ENCODE assay signal across 8 cellular contexts in the genomic region with DNA sequence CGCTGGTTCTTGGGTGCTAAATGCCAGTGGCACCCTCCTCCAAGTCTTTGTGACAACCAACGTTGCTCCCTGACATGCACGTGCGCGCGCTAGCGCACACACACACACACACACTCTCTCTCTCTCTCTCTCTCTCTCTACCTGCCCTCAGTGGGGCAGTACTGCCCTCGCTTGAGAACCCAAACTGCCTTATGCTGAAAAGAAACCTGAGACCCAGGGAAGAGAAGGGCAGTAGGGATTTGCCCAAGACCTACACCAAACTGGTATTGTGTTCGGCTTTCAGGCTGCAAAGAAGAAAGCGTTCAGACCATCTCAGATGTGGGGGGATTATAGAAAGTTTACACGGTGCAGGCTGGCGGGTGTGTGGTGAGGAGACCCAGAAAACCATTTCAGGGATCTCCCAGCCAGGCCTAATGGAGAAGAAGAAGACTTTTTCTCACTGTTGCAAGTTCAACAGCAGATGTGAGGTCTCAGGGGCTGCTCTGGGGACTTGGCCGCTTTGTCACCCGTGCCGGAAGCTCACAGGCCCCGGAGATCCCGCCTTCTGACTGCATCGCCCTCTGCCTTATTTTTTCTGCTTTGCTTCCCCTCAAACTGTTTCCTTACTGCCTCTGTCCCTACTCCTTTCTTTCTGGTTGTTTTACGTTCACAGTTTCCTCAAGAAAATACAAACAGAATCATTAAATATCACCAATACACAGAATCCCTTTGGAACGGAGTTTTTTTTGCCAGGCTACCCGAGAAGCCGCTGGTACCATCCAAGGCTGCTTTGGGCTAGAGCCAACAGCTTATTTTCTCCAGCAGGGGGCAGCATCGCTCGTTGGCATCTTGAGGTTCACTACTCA.
DNase-seq lines count a peak whose midpoint lies in the region; ATAC-seq, FAIRE-seq and TF ChIP-seq lines count a peak whose summit lies in the region.

No MANE protein-coding gene starts in this region.

- no peak overlapping the region for H3K23ac ChIP-seq in H9 (ENCODE audit: insufficient read length, low read depth, low read length)

- no peaks in the 10 kb centered on the region for H3K79me2 ChIP-seq in H9 (ENCODE audit: insufficient read depth, low read length)
- no peaks in the 10 kb centered on the region for H3K79me2 ChIP-seq in Loucy (ENCODE audit: insufficient read depth, low read length)

- H3K4me1 Mint-ChIP-seq in H9 = peaks cover 26 to 30% of the 10 kb centered on the region in 2 experiments

- H2AK5ac ChIP-seq in H9 (ENCODE audit: insufficient read length, low read length) = no peak overlapping the region

- H3K27ac ChIP-seq in H9 (ENCODE audit: insufficient read length, low read depth, low read length) = no peak overlapping the region

- H3K9me2 ChIP-seq in Loucy (replicated peaks; ENCODE audit: low read depth, low read length) = no peaks in the 10 kb centered on the region

- no peaks in the 10 kb centered on the region; a peak in 1 of 7 replicates for H3K36me3 Mint-ChIP-seq in H9 (ENCODE audit: insufficient read depth in 1 of 3, low read depth in 3 of 3)

- H2BK15ac ChIP-seq in H9 (ENCODE audit: low read depth, low read length) = no peak overlapping the region

- H2AFZ ChIP-seq in H9 (ENCODE audit: low read length) (peak overlapping the region; percentile 76), Loucy (ENCODE audit: low read length) (peak overlapping the region; percentile 94)

- H2BK5ac ChIP-seq in H9 (ENCODE audit: insufficient read length, low read length) = no peak overlapping the region

- H3K4me1 ChIP-seq in H9 (ENCODE audit: insufficient read depth, low read length) (peaks cover 5% of the 10 kb centered on the region; the same call in 1 of the 2 replicates), Loucy (ENCODE audit: insufficient read depth, low read length, poor library complexity, severe bottlenecking) (peaks cover 17% of the 10 kb centered on the region)

- no peaks in the 10 kb centered on the region for H3K36me3 ChIP-seq in Loucy (ENCODE audit: insufficient read depth, low read length)

- H3K18ac ChIP-seq in H9 (ENCODE audit: insufficient read length, low read depth, low read length) = no peak overlapping the region

- H2BK20ac ChIP-seq in H9 (ENCODE audit: low read depth, low read length, poor library complexity, severe bottlenecking) = no peak overlapping the region

- H3K23me2 ChIP-seq in H9 (ENCODE audit: insufficient read length, low read depth, low read length, poor library complexity, severe bottlenecking) = peaks cover 12% of the 10 kb centered on the region

- DNase-seq in GM04504 (ENCODE audit: low read depth) = peak; percentile 5
- DNase-seq in H9 = peak; percentile 86
- peak; percentile 79 for DNase-seq in SHP77 treated with DMSO at 0.1 percent for 48 hours (lab: John Stamatoyannopoulos, UW)
- DNase-seq in activated naive CD4-positive, alpha-beta T cell treated with anti-CD3 and anti-CD28 coated beads, Interleukin-2, amount 50 U/mL, for 16 hours = peak; percentile 79
- DNase-seq in left cardiac atrium = peak; percentile 57
- peak; percentile 13 for DNase-seq in pulmonary artery endothelial cell (ENCODE audit: low read depth, low spot score)
- peak; percentile 88 for DNase-seq in urothelium cell line (ENCODE audit: low spot score)

- H4K5ac ChIP-seq in H9 (ENCODE audit: insufficient read length, low read depth, low read length) = no peak overlapping the region

- H3F3A ChIP-seq in Loucy (ENCODE audit: low read depth) = no peaks in the 10 kb centered on the region

- ATAC-seq in left cardiac atrium = peak; percentile 53 to 67

- H4K8ac ChIP-seq in H9 (replicated peaks; ENCODE audit: insufficient read length, low read depth, low read length) = no peak overlapping the region

- H3K14ac ChIP-seq in H9 (ENCODE audit: insufficient read depth, low read length) = 0 out of 2 replicates have a peak overlapping the region, but pooled peaks have one; percentile 1

- peak; percentile 98 for FAIRE-seq in urothelium cell line (lab: Jason Lieb, UNC)

- H3K4me2 ChIP-seq in H9 (ENCODE audit: insufficient read depth, insufficient read length, low read length) (peak overlapping the region; percentile 63), Loucy (ENCODE audit: low read depth, low read length, poor library complexity, severe bottlenecking) (peak overlapping the region; percentile 82)

- H3K27me3 ChIP-seq in H9 (ENCODE audit: insufficient read depth, low read length) (no peaks in the 10 kb centered on the region), Loucy (ENCODE audit: insufficient read depth, low read length, poor library complexity, severe bottlenecking) (no peaks in the 10 kb centered on the region)

- H4K91ac ChIP-seq in H9 (ENCODE audit: insufficient read length, low read depth, low read length) = no peak overlapping the region

- peak overlapping the region in 2 of 3 experiments; percentile 73 to 91; a peak in 3 of 7 replicates for H3K27ac Mint-ChIP-seq in H9

- no peaks in the 10 kb centered on the region for H3K79me1 ChIP-seq in H9 (ENCODE audit: insufficient read depth, low read depth, low read length, poor library complexity, severe bottlenecking)

- H3K4ac ChIP-seq in H9 (ENCODE audit: low read depth, low read length) = no peak overlapping the region

- H3K56ac ChIP-seq in H9 (ENCODE audit: insufficient read length, low read depth, low read length) = no peak overlapping the region

- intact Hi-C loops in left cardiac atrium (cut with DNase I) = no loop called here

- TF ChIP-seq CTCF in H9 (conservative IDR thresholded peaks at IDR 0.05) (peak; percentile 93), Loucy (conservative IDR thresholded peaks at IDR 0.05; ENCODE audit: low read length) (peak; percentile 99)

- H3K9me3 Mint-ChIP-seq in H9 = no peaks in the 10 kb centered on the region; a peak in 1 of 5 replicates

- no peak overlapping the region for H2BK12ac ChIP-seq in H9 (ENCODE audit: insufficient read length, low read depth, low read length)

- no peak overlapping the region for H3T11ph ChIP-seq in H9 (ENCODE audit: low read length)

- H4K20me1 ChIP-seq in H9 (ENCODE audit: control insufficient read depth, insufficient read depth, insufficient read length) (no peaks in the 10 kb centered on the region), Loucy (ENCODE audit: insufficient read depth, low read length, poor library complexity, severe bottlenecking) (no peaks in the 10 kb centered on the region)

- H3K27me3 Mint-ChIP-seq in H9 (ENCODE audit: low read depth) = peaks cover 8% of the 10 kb centered on the region

- H3K9ac ChIP-seq in H9 (ENCODE audit: extremely low read depth, insufficient read length, low read length) (no peak overlapping the region), Loucy (ENCODE audit: low read depth, low read length, poor library complexity, severe bottlenecking) (peak overlapping the region; percentile 83)

- no CpG with 5 or more reads among the region's 24 CpGs for WGBS in H9 (ENCODE audit: extremely low coverage, insufficient read length, low lambda C conversion rate)

- H3K9me3 ChIP-seq in H9 (ENCODE audit: control insufficient read depth, low read depth, low read length) (no peaks in the 10 kb centered on the region), Loucy (ENCODE audit: insufficient read depth, low read depth, low read length) (no peaks in the 10 kb centered on the region)

- no peak overlapping the region for H2BK120ac ChIP-seq in H9 (ENCODE audit: low read depth, low read length, poor library complexity, severe bottlenecking)

- peak overlapping the region; percentile 73 to 75 for H3K4me3 Mint-ChIP-seq in H9

- peak overlapping the region; percentile 84 for H3K4me3 ChIP-seq in Loucy (ENCODE audit: low read length, poor library complexity, severe bottlenecking)

Comparison
In these comparisons a context has a peak if more than half of its experiments do, and no peak if none do; other contexts are left out.
1. DNase-seq: peak in every context shown above with its lines; median percentile 88 in urothelium cell line; 86 in H9; 79 in SHP77 treated with DMSO at 0.1 percent for 48 hours; 79 in activated naive CD4-positive, alpha-beta T cell treated with anti-CD3 and anti-CD28 coated beads, Interleukin-2, amount 50 U/mL, for 16 hours; 57 in left cardiac atrium; 13 in pulmonary artery endothelial cell; 5 in GM04504.